ENCODE assay signal across 25 cellular contexts in genomic region chr3:169440926-169441325, GRCh38.
"Had no signal": no experiment of that assay in that cellular context is flagged by ENCODE, and none has a peak within 500 bp of the region (broad histone marks: within the 10 kb centered on the region; RNA-seq: fewer than 3 reads in every experiment).

No MANE protein-coding gene starts in this region.

- H3K27me3 ChIP-seq: stomach, testis, thyroid gland, tibial artery, tibial nerve, transverse colon, upper lobe of left lung, upper lobe of right lung, vagina had no signal

- ATAC-seq: stimulated activated effector memory CD8-positive, alpha-beta T cell treated with anti-CD3 and anti-CD28 coated beads, Interleukin-12 subunit alpha, Interleukin-12 subunit beta, amount 100 ng/mL, for 72 hours; stimulated activated memory B cell treated with anti-CD40 and anti-IgM and Interleukin-4, amounts not matched to agents 10 μg/mL and 1 μg/mL and 100 μg/mL, for 72 hours; stimulated activated naive B cell treated with anti-CD40 and anti-IgM and Interleukin-4, amounts not matched to agents 10 μg/mL and 1 μg/mL and 100 μg/mL, for 72 hours; stimulated activated naive CD8-positive, alpha-beta T cell treated with anti-CD3 and anti-CD28 coated beads, Interleukin-15, amount 100 ng/mL, for 72 hours; stimulated activated naive CD8-positive, alpha-beta T cell treated with anti-CD3 and anti-CD28 coated beads, Interleukin-15, Interleukin-2, amounts not matched to agents 100 U/mL and 50 U/mL, for 24 hours; upper lobe of right lung had no signal

- H3K27ac ChIP-seq: stomach, suprapubic skin, testis, thoracic aorta, thyroid gland, tibial artery, tibial nerve, transverse colon, upper lobe of left lung, upper lobe of right lung, uterus, vagina had no signal

- H3K4me1 ChIP-seq: suprapubic skin, testis, thyroid gland, tibial artery, tibial nerve, transverse colon, upper lobe of left lung, upper lobe of right lung, uterus, vagina had no signal

- H3K4me3 ChIP-seq: stomach, suprapubic skin, testis, thoracic aorta, thyroid gland, tibial artery, tibial nerve, transverse colon, upper lobe of left lung, upper lobe of right lung, uterus, vagina had no signal

- H3K36me3 ChIP-seq: stomach, suprapubic skin, thoracic aorta, thyroid gland, tibial artery, tibial nerve, transverse colon, upper lobe of left lung, upper lobe of right lung, uterus, vagina had no signal

- DNase-seq: stimulated activated CD4-positive, alpha-beta T cell treated with anti-CD3 and anti-CD28 coated beads, Interleukin-2, amount 100 ng/mL, for 48 hours; stimulated activated CD4-positive, alpha-beta T cell treated with anti-CD3 and anti-CD28 coated beads, Interleukin-4, amount 100 ng/mL, for 1 hour; stimulated activated CD4-positive, alpha-beta T cell treated with anti-CD3 and anti-CD28 coated beads, Interleukin-4, amount 100 ng/mL, for 24 hours; stimulated activated CD4-positive, alpha-beta T cell treated with anti-CD3 and anti-CD28 coated beads, Interleukin-4, amount 100 ng/mL, for 4 hours; stimulated activated CD8-positive, alpha-beta memory T cell treated with anti-CD3 and anti-CD28 coated beads, Interleukin-4, amount 100 ng/mL, for 48 hours; stimulated activated naive B cell treated with anti-CD40 and anti-IgM and Interleukin-4, amounts not matched to agents 10 μg/mL and 1 μg/mL and 100 μg/mL, for 72 hours; stimulated activated naive CD4-positive, alpha-beta T cell; stimulated activated naive CD4-positive, alpha-beta T cell treated with Interleukin-2 at 50 U/mL for 16 hours; stimulated activated naive CD8-positive, alpha-beta T cell treated with anti-CD3 and anti-CD28 coated beads, Interleukin-15, amount 100 ng/mL, for 72 hours; stimulated activated naive CD8-positive, alpha-beta T cell treated with anti-CD3 and anti-CD28 coated beads, Interleukin-15, Interleukin-2, amounts not matched to agents 100 U/mL and 50 U/mL, for 24 hours; stomach; substantia nigra; testis; thyroid gland; tibial artery; transverse colon; upper lobe of left lung; upper lobe of right lung; uterus had no signal

- H3K9me3 ChIP-seq: suprapubic skin, testis, thoracic aorta, thyroid gland, tibial artery, transverse colon, upper lobe of right lung, uterus, vagina had no signal
